Comparison of ENCODE assay signal across 12 cellular contexts in the genomic region with DNA sequence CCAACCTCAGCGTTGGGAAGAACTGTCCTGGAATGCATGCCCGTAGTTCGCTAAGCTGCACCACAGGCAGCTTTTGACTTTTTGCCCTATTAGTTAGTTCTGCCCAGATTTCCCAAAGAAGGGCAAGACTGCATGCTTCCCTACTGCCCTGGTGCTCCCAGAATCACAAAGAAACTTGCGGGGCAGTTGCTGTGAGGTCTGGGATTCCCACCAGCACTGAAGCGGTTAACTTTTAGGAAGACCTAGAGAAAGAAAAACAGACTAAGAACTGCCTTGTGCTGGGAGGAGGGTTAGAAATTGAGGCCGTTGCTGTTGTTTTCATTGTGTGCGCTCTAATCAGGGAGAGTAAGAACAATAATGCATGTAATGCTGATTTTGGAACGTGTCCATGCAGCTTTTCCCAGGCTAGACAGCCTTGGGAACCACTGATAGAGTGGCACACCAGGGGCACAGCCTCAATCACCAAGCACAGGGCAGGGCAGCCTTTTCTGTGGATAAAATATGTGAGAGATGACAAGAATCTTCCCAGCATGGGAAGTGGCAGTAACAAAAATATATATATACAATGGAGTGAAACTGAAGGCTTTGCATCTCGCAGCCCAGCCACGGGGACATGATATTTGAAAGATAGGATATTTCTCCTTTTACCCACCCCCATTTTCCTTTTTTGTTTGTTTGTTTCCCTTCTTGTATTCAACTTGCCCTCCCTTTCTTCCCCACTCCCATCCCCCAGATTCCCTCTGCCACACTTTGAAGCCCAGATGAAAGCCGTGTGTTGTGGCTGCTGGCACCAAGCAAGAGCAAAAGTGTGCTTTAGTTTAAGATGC.
DNase-seq lines count a peak whose midpoint lies in the region; ATAC-seq and TF ChIP-seq lines count a peak whose summit lies in the region.
"Had no signal": no experiment of that assay in that cellular context is flagged by ENCODE, and none has a peak within 500 bp of the region (broad histone marks: within the 10 kb centered on the region; RNA-seq: fewer than 3 reads in every experiment).

No MANE protein-coding gene starts in this region.

- no peaks in the 10 kb centered on the region for H3K4me1 Mint-ChIP-seq in activated CD4-positive, alpha-beta T cell treated with anti-CD3 and anti-CD28 coated beads for 36 hours

- H3K27ac ChIP-seq in neuronal stem cell (replicated peaks; ENCODE audit: low read length): peak overlapping the region; percentile 79
- H3K27ac ChIP-seq: prostate gland had no signal

- no peak overlapping the region for H3K4me3 Mint-ChIP-seq in activated CD4-positive, alpha-beta T cell treated with anti-CD3 and anti-CD28 coated beads for 36 hours
- H3K4me3 Mint-ChIP-seq: dendritic cell treated with granulocyte-macrophage colony-stimulating factor and Interleukin-4, amounts not matched to agents 40 ng/mL and 50 ng/mL, for 4 days had no signal

- peaks cover 0 to 27% (median 0%) of the 10 kb centered on the region in 3 experiments for H3K27me3 ChIP-seq in neuronal stem cell (ENCODE audit: control insufficient read depth in 3 of 3, insufficient read depth in 3 of 3, low read depth in 1 of 3, low read length in 3 of 3)

- H3K79me1 ChIP-seq in neuronal stem cell (ENCODE audit: low read depth, low read length): no peaks in the 10 kb centered on the region

- no peak overlapping the region for H3K27ac Mint-ChIP-seq in activated CD4-positive, alpha-beta T cell treated with anti-CD3 and anti-CD28 coated beads for 36 hours
- H3K27ac Mint-ChIP-seq: dendritic cell treated with granulocyte-macrophage colony-stimulating factor and Interleukin-4, amounts not matched to agents 40 ng/mL and 50 ng/mL, for 4 days had no signal

- no peaks in the 10 kb centered on the region for H3K9me3 Mint-ChIP-seq in activated CD4-positive, alpha-beta T cell treated with anti-CD3 and anti-CD28 coated beads for 36 hours (ENCODE audit: low read depth)
- H3K9me3 Mint-ChIP-seq: dendritic cell treated with granulocyte-macrophage colony-stimulating factor and Interleukin-4, amounts not matched to agents 40 ng/mL and 50 ng/mL, for 4 days had no signal

- H3K4me1 ChIP-seq in neuronal stem cell (ENCODE audit: control insufficient read depth in 2 of 2, insufficient read depth in 1 of 2, low read depth in 1 of 2, low read length in 2 of 2): peaks cover 5 to 10% of the 10 kb centered on the region in 2 donors
- H3K4me1 ChIP-seq: prostate gland had no signal

- H3K14ac ChIP-seq in neuronal stem cell (ENCODE audit: low read length): no peak overlapping the region

- H2BK120ac ChIP-seq in neuronal stem cell (ENCODE audit: low read depth, low read length): no peak overlapping the region

- no peak overlapping the region for H3K9ac ChIP-seq in neuronal stem cell (ENCODE audit: low read depth, low read length, poor library complexity)

- intact Hi-C loops in activated CD4-positive, alpha-beta T cell treated with anti-CD3 and anti-CD28 coated beads for 36 hours (cut with DNase I, micrococcal nuclease): no loop called here

- peak overlapping the region; percentile 51 for H2AFZ ChIP-seq in neuronal stem cell (ENCODE audit: low read length)

- peak overlapping the region; percentile 67 for H3K4me2 ChIP-seq in neuronal stem cell (ENCODE audit: insufficient read depth, low read length, poor library complexity, severe bottlenecking)

- WGBS in neuronal stem cell (ENCODE audit: extremely low coverage in 2 of 2, insufficient read length in 2 of 2, insufficient replicate concordance in 1 of 2), 2 donors: no CpG with 5 or more reads among the region's 11 CpGs

- H4K8ac ChIP-seq in neuronal stem cell (ENCODE audit: low read depth, low read length): no peak overlapping the region

- POLR2A ChIA-PET in activated CD4-positive, alpha-beta T cell treated with anti-CD3 and anti-CD28 coated beads for 36 hours (lab: Charles Lee): no interaction called here

- ATAC-seq in GM21360 (IDR thresholded peaks at IDR 0.05; ENCODE audit: unreplicated experiment) (no peak), HG03439 (IDR thresholded peaks at IDR 0.05; ENCODE audit: unreplicated experiment) (no peak)
- ATAC-seq in activated CD4-positive, alpha-beta T cell treated with anti-CD3 and anti-CD28 coated beads for 36 hours: no peak
- ATAC-seq: K562 had no signal

- H3K4ac ChIP-seq in neuronal stem cell (ENCODE audit: low read length): no peak overlapping the region

- DNase-seq in DMS153 (lab: John Stamatoyannopoulos, UW) (peak; percentile 47), NCI-H748 (lab: John Stamatoyannopoulos, UW; ENCODE audit: unreplicated experiment) (peak; percentile 83), fibroblast of pulmonary artery (ENCODE audit: low read depth) (peak; percentile 83), neuronal stem cell (ENCODE audit: low spot score) (peak; percentile 29), COLO829 (ENCODE audit: low spot score) (no peak)
- DNase-seq in activated CD4-positive, alpha-beta T cell treated with anti-CD3 and anti-CD28 coated beads for 36 hours: no peak
- DNase-seq: EL had no signal

- H3K4me3 ChIP-seq in fibroblast of pulmonary artery (replicated peaks; ENCODE audit: low read depth, low read length): peak overlapping the region; percentile 23
- no peak overlapping the region for H3K4me3 ChIP-seq in neuronal stem cell (ENCODE audit: low read length in 2 of 2)
- H3K4me3 ChIP-seq: K562, prostate gland had no signal

- CTCF ChIA-PET in activated CD4-positive, alpha-beta T cell treated with anti-CD3 and anti-CD28 coated beads for 36 hours (lab: Charles Lee): no interaction called here

- H3K18ac ChIP-seq in neuronal stem cell (ENCODE audit: low read length): peak overlapping the region; percentile 91

- peaks cover 6% of the 10 kb centered on the region for H3K27me3 Mint-ChIP-seq in activated CD4-positive, alpha-beta T cell treated with anti-CD3 and anti-CD28 coated beads for 36 hours
- H3K27me3 Mint-ChIP-seq: dendritic cell treated with granulocyte-macrophage colony-stimulating factor and Interleukin-4, amounts not matched to agents 40 ng/mL and 50 ng/mL, for 4 days had no signal

- no peak overlapping the region for H3K23ac ChIP-seq in neuronal stem cell (ENCODE audit: low read depth, low read length, poor library complexity)

- no peak overlapping the region for H2BK5ac ChIP-seq in neuronal stem cell (ENCODE audit: low read length)

- no peak overlapping the region for H4K91ac ChIP-seq in neuronal stem cell (ENCODE audit: low read depth, low read length, poor library complexity)

- no peaks in the 10 kb centered on the region for H3K36me3 ChIP-seq in neuronal stem cell (replicated peaks in 1 of 2; ENCODE audit: control insufficient read depth in 2 of 2, insufficient read depth in 2 of 2, low read length in 2 of 2)
- H3K36me3 ChIP-seq: prostate gland had no signal

- H3K9me3 ChIP-seq in neuronal stem cell (replicated peaks in 1 of 2; ENCODE audit: control insufficient read depth in 2 of 2, insufficient read depth in 1 of 2, low read depth in 1 of 2, low read length in 2 of 2): no peaks in the 10 kb centered on the region
- H3K9me3 ChIP-seq: prostate gland had no signal

- TF ChIP-seq CTCF in fibroblast of pulmonary artery (IDR thresholded peaks at IDR 0.05; ENCODE audit: low read length, missing control alignments): no peak

- H3K36me3 Mint-ChIP-seq in activated CD4-positive, alpha-beta T cell treated with anti-CD3 and anti-CD28 coated beads for 36 hours (ENCODE audit: low read depth): no peaks in the 10 kb centered on the region

- no peak overlapping the region for H2AK5ac ChIP-seq in neuronal stem cell (ENCODE audit: low read depth, low read length)

- peak overlapping the region; percentile 75 for H2BK12ac ChIP-seq in neuronal stem cell (ENCODE audit: low read length)

- H2BK15ac ChIP-seq in neuronal stem cell (ENCODE audit: low read length): no peak overlapping the region

Comparison
In these comparisons a context has a peak if more than half of its experiments do, and no peak if none do; other contexts are left out.
1. DNase-seq: peak in DMS153 (single experiment), NCI-H748 (single experiment), fibroblast of pulmonary artery (single experiment) and neuronal stem cell (single experiment); none in activated CD4-positive, alpha-beta T cell treated with anti-CD3 and anti-CD28 coated beads for 36 hours (single experiment) and COLO829 (single experiment).